In genomic region chr5:131957721-131958483, GRCh38 we compare ENCODE assay signal across 23 cellular contexts. TPM values are rescaled to one million over a fixed set of nuclear protein-coding genes. Genes with fewer than 3 reads are reported as not detected.
DNase-seq lines count a peak whose midpoint lies in the region; TF ChIP-seq lines count a peak whose summit lies in the region.
"Had no signal": no experiment of that assay in that cellular context is flagged by ENCODE, and none has a peak within 500 bp of the region (broad histone marks: within the 10 kb centered on the region; RNA-seq: fewer than 3 reads in every experiment).

No MANE protein-coding gene starts in this region.

- intact Hi-C loops in ascending aorta (cut with DNase I): no loop called here

- H4K91ac ChIP-seq in H9 (ENCODE audit: insufficient read length, low read depth, low read length): no peak overlapping the region

- no peak for DNase-seq in H9
- DNase-seq in endodermal cell: no peak
- DNase-seq in neural crest cell (ENCODE audit: low read depth, low spot score): no peak
- DNase-seq in GM23248: no peak
- no peak for DNase-seq in stimulated activated CD4-positive, alpha-beta T cell treated with anti-CD3 and anti-CD28 coated beads, Interleukin-4, amount 100 ng/mL, for 24 hours
- DNase-seq in immature natural killer cell: no peak
- DNase-seq in ascending aorta (ENCODE audit: low spot score in 2 of 2): no peak
- DNase-seq: activated gamma-delta T cell; CD8-positive, alpha-beta T cell; DMS79; GOT3; KG1; mammary epithelial cell; naive thymus-derived CD4-positive, alpha-beta T cell; NCI-H1930; NCI-H446; stimulated activated CD4-positive, alpha-beta T cell treated with anti-CD3 and anti-CD28 coated beads, Interleukin-4, amount 100 ng/mL, for 4 hours; T1000 had no signal

- H3K36me3 ChIP-seq in BLaER1 (no peaks in the 10 kb centered on the region), endodermal cell (ENCODE audit: control insufficient read depth, insufficient read depth, low read length) (no peaks in the 10 kb centered on the region), GM23248 (ENCODE audit: low read depth) (no peaks in the 10 kb centered on the region), ascending aorta (no peaks in the 10 kb centered on the region)

- no peak overlapping the region for H2AK5ac ChIP-seq in H9 (ENCODE audit: insufficient read length, low read length)

- no peaks in the 10 kb centered on the region for H3K27me3 ChIP-seq in BLaER1
- H3K27me3 ChIP-seq in H9 (ENCODE audit: insufficient read depth, low read length): no peaks in the 10 kb centered on the region
- H3K27me3 ChIP-seq in endodermal cell (ENCODE audit: control insufficient read depth, insufficient read depth, low read length, poor library complexity, severe bottlenecking): no peaks in the 10 kb centered on the region
- no peaks in the 10 kb centered on the region for H3K27me3 ChIP-seq in GM23248 (replicated peaks; ENCODE audit: insufficient read depth)
- no peaks in the 10 kb centered on the region for H3K27me3 ChIP-seq in ascending aorta

- H4K20me1 ChIP-seq in BLaER1 (no peaks in the 10 kb centered on the region), H9 (ENCODE audit: control insufficient read depth, insufficient read depth, insufficient read length) (no peaks in the 10 kb centered on the region), GM23248 (ENCODE audit: insufficient read depth) (no peaks in the 10 kb centered on the region)

- no peaks in the 10 kb centered on the region for H3K36me3 Mint-ChIP-seq in H9 (ENCODE audit: insufficient read depth in 1 of 3, low read depth in 3 of 3)
- H3K36me3 Mint-ChIP-seq in endodermal cell (ENCODE audit: low read depth): no peaks in the 10 kb centered on the region
- no peaks in the 10 kb centered on the region for H3K36me3 Mint-ChIP-seq in neural crest cell (ENCODE audit: low read depth)
- no peaks in the 10 kb centered on the region for H3K36me3 Mint-ChIP-seq in immature natural killer cell

- no peak overlapping the region for H3K4ac ChIP-seq in H9 (ENCODE audit: low read depth, low read length)

- no peaks in the 10 kb centered on the region for H3K79me2 ChIP-seq in H9 (ENCODE audit: insufficient read depth, low read length)
- no peaks in the 10 kb centered on the region for H3K79me2 ChIP-seq in GM23248 (ENCODE audit: insufficient read depth)

- H3K27me3 Mint-ChIP-seq in H9 (ENCODE audit: low read depth) (no peaks in the 10 kb centered on the region), endodermal cell (ENCODE audit: insufficient read depth) (no peaks in the 10 kb centered on the region), neural crest cell (ENCODE audit: low read depth) (peaks cover 3% of the 10 kb centered on the region), immature natural killer cell (ENCODE audit: low read depth in 3 of 3) (peaks cover 0 to 2% (median 2%) of the 10 kb centered on the region in 3 donors)
- H3K27me3 Mint-ChIP-seq: progenitor cell of endocrine pancreas had no signal

- H4K8ac ChIP-seq in H9 (replicated peaks; ENCODE audit: insufficient read length, low read depth, low read length): no peak overlapping the region

- no peaks in the 10 kb centered on the region for H3K9me3 ChIP-seq in BLaER1
- H3K9me3 ChIP-seq in H9 (ENCODE audit: control insufficient read depth, low read depth, low read length): no peaks in the 10 kb centered on the region
- no peaks in the 10 kb centered on the region for H3K9me3 ChIP-seq in endodermal cell (ENCODE audit: control insufficient read depth, low read length)
- H3K9me3 ChIP-seq in GM23248 (ENCODE audit: low read depth): no peaks in the 10 kb centered on the region
- no peaks in the 10 kb centered on the region for H3K9me3 ChIP-seq in ascending aorta

- WGBS in H9 (ENCODE audit: extremely low coverage, insufficient read length, low lambda C conversion rate): no CpG with 5 or more reads among the region's 8 CpGs
- 85 to 89% methylated on average over 4 to 8 of the region's 8 CpGs for WGBS in endodermal cell (ENCODE audit: insufficient coverage in 1 of 2, insufficient read length in 1 of 2), 2 experiments
- WGBS in GM23248 (ENCODE audit: low coverage in 1 of 2, low lambda C conversion rate in 2 of 2, missing lambda C conversion rate in 2 of 2), 2 experiments: 45 to 52% methylated on average over 8 of the region's 8 CpGs

- no peak for TF ChIP-seq CTCF in H9 (conservative IDR thresholded peaks at IDR 0.05)
- no peak for TF ChIP-seq CTCF in endodermal cell (conservative IDR thresholded peaks at IDR 0.05)
- no peak for TF ChIP-seq CTCF in neural crest cell (conservative IDR thresholded peaks at IDR 0.05)
- no peak for TF ChIP-seq CTCF in ascending aorta (IDR thresholded peaks at IDR 0.05)

- no peak overlapping the region for H3K9ac ChIP-seq in BLaER1
- no peak overlapping the region for H3K9ac ChIP-seq in H9 (ENCODE audit: extremely low read depth, insufficient read length, low read length)
- no peak overlapping the region for H3K9ac ChIP-seq in endodermal cell (ENCODE audit: extremely low read depth, low read length, poor library complexity, severe bottlenecking)
- H3K9ac ChIP-seq in GM23248: no peak overlapping the region

- H3F3A ChIP-seq in GM23248 (ENCODE audit: insufficient read depth): no peaks in the 10 kb centered on the region

- H2AFZ ChIP-seq in H9 (ENCODE audit: low read length) (no peak overlapping the region), GM23248 (no peak overlapping the region)

- H3K9me2 ChIP-seq in GM23248 (ENCODE audit: insufficient read depth): no peaks in the 10 kb centered on the region

- H3K27ac ChIP-seq in BLaER1 (no peak overlapping the region), H9 (ENCODE audit: insufficient read length, low read depth, low read length) (no peak overlapping the region), endodermal cell (ENCODE audit: low read depth, low read length) (peak overlapping the region; percentile 88), GM23248 (no peak overlapping the region), ascending aorta (no peak overlapping the region)

- no peak overlapping the region for H4K5ac ChIP-seq in H9 (ENCODE audit: insufficient read length, low read depth, low read length)

- no peak overlapping the region for H2BK12ac ChIP-seq in H9 (ENCODE audit: insufficient read length, low read depth, low read length)

- no peak overlapping the region for H2BK5ac ChIP-seq in H9 (ENCODE audit: insufficient read length, low read length)

- H3K23me2 ChIP-seq in H9 (ENCODE audit: insufficient read length, low read depth, low read length, poor library complexity, severe bottlenecking): no peaks in the 10 kb centered on the region

- H3K4me2 ChIP-seq in BLaER1: peak overlapping the region; percentile 5
- no peak overlapping the region for H3K4me2 ChIP-seq in H9 (ENCODE audit: insufficient read depth, insufficient read length, low read length)
- no peak overlapping the region for H3K4me2 ChIP-seq in GM23248 (ENCODE audit: unreplicated experiment)

- H3K4me1 ChIP-seq in BLaER1: peaks cover 12% of the 10 kb centered on the region
- no peaks in the 10 kb centered on the region for H3K4me1 ChIP-seq in H9 (ENCODE audit: insufficient read depth, low read length)
- no peaks in the 10 kb centered on the region for H3K4me1 ChIP-seq in endodermal cell (ENCODE audit: control insufficient read depth, insufficient read depth, low read length)
- H3K4me1 ChIP-seq in GM23248 (ENCODE audit: insufficient read depth): no peaks in the 10 kb centered on the region
- H3K4me1 ChIP-seq in ascending aorta: no peaks in the 10 kb centered on the region

- no peak overlapping the region for H2BK20ac ChIP-seq in H9 (ENCODE audit: low read depth, low read length, poor library complexity, severe bottlenecking)

- H3K56ac ChIP-seq in H9 (ENCODE audit: insufficient read length, low read depth, low read length): no peak overlapping the region

- H3K4me3 Mint-ChIP-seq in H9 (no peak overlapping the region), endodermal cell (no peak overlapping the region), neural crest cell (peak overlapping the region; percentile 3), immature natural killer cell (no peak overlapping the region)
- H3K4me3 Mint-ChIP-seq: CD8-positive, alpha-beta T cell; naive thymus-derived CD4-positive, alpha-beta T cell had no signal

- H3K79me1 ChIP-seq in H9 (ENCODE audit: insufficient read depth, low read depth, low read length, poor library complexity, severe bottlenecking): no peaks in the 10 kb centered on the region

- H3K4me3 ChIP-seq in BLaER1 (no peak overlapping the region), endodermal cell (ENCODE audit: low read length) (no peak overlapping the region), GM23248 (no peak overlapping the region), ascending aorta (no peak overlapping the region)

- H3K23ac ChIP-seq in H9 (ENCODE audit: insufficient read length, low read depth, low read length): no peak overlapping the region

- peaks cover 4 to 6% of the 10 kb centered on the region in 2 experiments; a peak in 3 of 4 replicates for H3K4me1 Mint-ChIP-seq in H9
- H3K4me1 Mint-ChIP-seq in endodermal cell: no peaks in the 10 kb centered on the region
- peaks cover 26% of the 10 kb centered on the region for H3K4me1 Mint-ChIP-seq in neural crest cell
- no peaks in the 10 kb centered on the region for H3K4me1 Mint-ChIP-seq in immature natural killer cell

- peak overlapping the region; percentile 46 for H3K18ac ChIP-seq in H9 (ENCODE audit: insufficient read length, low read depth, low read length)

- H3T11ph ChIP-seq in H9 (ENCODE audit: low read length): no peak overlapping the region

- H2BK120ac ChIP-seq in H9 (ENCODE audit: low read depth, low read length, poor library complexity, severe bottlenecking): no peak overlapping the region

- H3K27ac Mint-ChIP-seq in H9: no peak overlapping the region
- H3K27ac Mint-ChIP-seq in endodermal cell: no peak overlapping the region
- peak overlapping the region; percentile 90 for H3K27ac Mint-ChIP-seq in neural crest cell (ENCODE audit: unreplicated experiment)
- no peak overlapping the region for H3K27ac Mint-ChIP-seq in immature natural killer cell
- H3K27ac Mint-ChIP-seq: CD8-positive, alpha-beta T cell; progenitor cell of endocrine pancreas had no signal

- no peaks in the 10 kb centered on the region for H3K9me3 Mint-ChIP-seq in H9
- no peaks in the 10 kb centered on the region for H3K9me3 Mint-ChIP-seq in endodermal cell
- no peaks in the 10 kb centered on the region for H3K9me3 Mint-ChIP-seq in neural crest cell
- H3K9me3 Mint-ChIP-seq in immature natural killer cell: no peaks in the 10 kb centered on the region
- H3K9me3 Mint-ChIP-seq: CD8-positive, alpha-beta T cell had no signal

- no peak overlapping the region for H3K14ac ChIP-seq in H9 (ENCODE audit: insufficient read depth, low read length)

- no peak overlapping the region for H2BK15ac ChIP-seq in H9 (ENCODE audit: low read depth, low read length)

- in situ Hi-C loops in GM23248 (cut with MboI): no loop called here

RNA-seq across cellular contexts. Expression of gene MEIKIN, which starts 12.4 kb away (rescaled TPM):
- total RNA-seq in H9 (2021): not detected in 2 replicates
- total RNA-seq in endodermal cell: not detected
- not detected for polyA plus RNA-seq in endodermal cell (2013, experiment 1 of 2)
- polyA plus RNA-seq in endodermal cell (2013, experiment 2 of 2): not detected
- total RNA-seq in neural crest cell: not detected in 2 replicates
- total RNA-seq in GM23248 (2014; rRNA removed; shearing (Covaris generic)): not detected in 2 replicates
- polyA plus RNA-seq in GM23248 (2016; fragmentation: Nextera tagmentation; extraction: Ambion mirVana): not detected in 2 replicates
- polyA plus RNA-seq in immature natural killer cell: under 1 TPM in 1 of 3 donors, not detected in 2; 0.72 TPM
- total RNA-seq in ascending aorta: not detected
- total RNA-seq: CD8-positive, alpha-beta T cell; chondrocyte; mammary epithelial cell; progenitor cell of endocrine pancreas had no signal
- polyA plus RNA-seq: AG04450; keratinocyte; mammary epithelial cell; naive thymus-derived CD4-positive, alpha-beta T cell had no signal

RNA-seq across cellular contexts. Expression of gene ACSL6, which starts 53.6 kb away (rescaled TPM):
- total RNA-seq in H9 (2021) (1.3 and 1.6 TPM in 2 replicates), endodermal cell (under 1 TPM; 0.04 to 0.73 TPM), neural crest cell (0.84 and 1.7 TPM in 2 replicates), ascending aorta (7.6 TPM)
- polyA plus RNA-seq in endodermal cell (2013, experiment 1 of 2): 1.4 TPM
- polyA plus RNA-seq in endodermal cell (2013, experiment 2 of 2): 0.29 TPM
- total RNA-seq in GM23248 (2014; rRNA removed; shearing (Covaris generic)): 0.11 TPM in 1 of 2 replicates, not detected in the other
- polyA plus RNA-seq in GM23248 (2016; fragmentation: Nextera tagmentation; extraction: Ambion mirVana) (not detected in 2 replicates), immature natural killer cell (1 to 10 TPM; 2.0 to 3.1 (median 2.1) TPM)
- total RNA-seq: chondrocyte had no signal
- polyA plus RNA-seq: AG04450 had no signal
